Comparison of ENCODE assay signal across 8 cellular contexts in genomic region chr9:121199921-121200320, GRCh38. TPM values are rescaled to one million over a fixed set of nuclear protein-coding genes. Genes with fewer than 3 reads are reported as not detected.
A peak's percentile ranks its signal among the peaks of the same experiment; 100 is the strongest.
DNase-seq lines count a peak whose midpoint lies in the region; ATAC-seq and TF ChIP-seq lines count a peak whose summit lies in the region.

No MANE protein-coding gene starts in this region.

- no peaks in the 10 kb centered on the region for H3K27me3 ChIP-seq in thymus (ENCODE audit: control insufficient read depth, insufficient read depth)

- CTCF ChIA-PET in activated B cell treated with CpG ODN at 0.5 μM for 24 hours (lab: Charles Lee): interaction anchor here (1.3 to 2.3 kb wide), 2 partner anchors 13 to 218 kb away, joined by 4 to 13 read pairs; no protein-coding TSS in a partner anchor

- DNase-seq in activated T-cell treated with anti-CD3 and anti-CD28 coated beads, Interleukin-2, amount 50 U/mL, for 24 hours: no peak
- no peak for DNase-seq in activated T-cell treated with anti-CD3 and anti-CD28 coated beads, Interleukin-2, amount 50 U/mL, for 48 hours
- DNase-seq in activated B cell treated with CpG ODN at 0.5 μM for 24 hours (no peak), iris pigment epithelial cell (ENCODE audit: low read depth) (peak; percentile 15), substantia nigra (lab: John Stamatoyannopoulos, UW) (no peak)

- no peaks in the 10 kb centered on the region for H3K9me3 Mint-ChIP-seq in activated T-cell treated with anti-CD3 and anti-CD28 coated beads, Interleukin-2, amount 50 U/mL, for 24 hours
- no peaks in the 10 kb centered on the region for H3K9me3 Mint-ChIP-seq in activated B cell treated with CpG ODN at 0.5 μM for 24 hours

- no peaks in the 10 kb centered on the region for H3K27me3 Mint-ChIP-seq in activated T-cell treated with anti-CD3 and anti-CD28 coated beads, Interleukin-2, amount 50 U/mL, for 24 hours
- H3K27me3 Mint-ChIP-seq in activated B cell treated with CpG ODN at 0.5 μM for 24 hours: no peaks in the 10 kb centered on the region

- intact Hi-C loops in activated B cell treated with CpG ODN at 0.5 μM for 24 hours (cut with micrococcal nuclease): loop anchor here (1.0 to 10.0 kb wide), 6 partner anchors 8 to 488 kb away; partner anchors contain the start of genes MEGF9 and STOM

- peaks cover 41% of the 10 kb centered on the region for H3K36me3 Mint-ChIP-seq in activated T-cell treated with anti-CD3 and anti-CD28 coated beads, Interleukin-2, amount 50 U/mL, for 24 hours (ENCODE audit: low read depth)
- H3K36me3 Mint-ChIP-seq in activated B cell treated with CpG ODN at 0.5 μM for 24 hours (ENCODE audit: low read depth): peaks cover 11% of the 10 kb centered on the region

- H3K4me3 ChIP-seq in thymus (ENCODE audit: low read length): peak overlapping the region; percentile 91

- H3K9me3 ChIP-seq in thymus (ENCODE audit: control insufficient read depth): no peaks in the 10 kb centered on the region

- H3K27ac ChIP-seq in thymus (ENCODE audit: low read depth) (no peak overlapping the region), substantia nigra (ENCODE audit: low read depth, low read length, poor library complexity, severe bottlenecking) (no peak overlapping the region)

- POLR2A ChIA-PET in activated B cell treated with CpG ODN at 0.5 μM for 24 hours (lab: Charles Lee): interaction anchor here (0.9 to 4.3 kb wide), 5 partner anchors 8 to 407 kb away, joined by 3 to 36 read pairs (median 5); partner anchors contain the start of gene FBXW2

- WGBS in thymus: 43% methylated on average over 2 of the region's 2 CpGs

- ATAC-seq in activated B cell treated with CpG ODN at 0.5 μM for 24 hours (ENCODE audit: low read depth): no peak
- ATAC-seq in HG02588 (IDR thresholded peaks at IDR 0.05; ENCODE audit: unreplicated experiment): no peak
- no peak for ATAC-seq in HG03432 (IDR thresholded peaks at IDR 0.05; ENCODE audit: unreplicated experiment)

- H3K4me1 ChIP-seq in thymus (ENCODE audit: control insufficient read depth, insufficient read depth, low read length): peaks cover 12% of the 10 kb centered on the region

- no peaks in the 10 kb centered on the region for H3K36me3 ChIP-seq in thymus (ENCODE audit: control insufficient read depth, insufficient read depth)

- no peak for TF ChIP-seq CTCF in activated B cell treated with CpG ODN at 0.5 μM for 24 hours (IDR thresholded peaks at IDR 0.05)

- H3K4me1 Mint-ChIP-seq in activated T-cell treated with anti-CD3 and anti-CD28 coated beads, Interleukin-2, amount 50 U/mL, for 24 hours (ENCODE audit: low read depth): peaks cover 61% of the 10 kb centered on the region
- H3K4me1 Mint-ChIP-seq in activated B cell treated with CpG ODN at 0.5 μM for 24 hours: peaks cover 70% of the 10 kb centered on the region

- peak overlapping the region; percentile 92 for H3K27ac Mint-ChIP-seq in activated T-cell treated with anti-CD3 and anti-CD28 coated beads, Interleukin-2, amount 50 U/mL, for 24 hours
- H3K27ac Mint-ChIP-seq in activated B cell treated with CpG ODN at 0.5 μM for 24 hours: peak overlapping the region; percentile 57

- peak overlapping the region; percentile 95 for H3K4me3 Mint-ChIP-seq in activated T-cell treated with anti-CD3 and anti-CD28 coated beads, Interleukin-2, amount 50 U/mL, for 24 hours
- peak overlapping the region; percentile 94 for H3K4me3 Mint-ChIP-seq in activated B cell treated with CpG ODN at 0.5 μM for 24 hours

RNA-seq across cellular contexts. Expression of gene RAB14, which starts 1.7 kb away (rescaled TPM):
- total RNA-seq in activated B cell treated with CpG ODN at 0.5 μM for 24 hours: 55.9 and 63.8 TPM in 2 replicates
- polyA plus RNA-seq in thymus: 49.0 TPM
